1 cellular context compared by ENCODE assay signal in genomic region chr15:39885099-39885777, GRCh38.
TF ChIP-seq lines count a peak whose summit lies in the region.

No MANE protein-coding gene starts in this region.

TF ChIP-seq in GM23338, 12 proteins besides CTCF, POLR2A, EP300 and RAD21 (continued from another document):
- TF ChIP-seq REST (IDR thresholded peaks at IDR 0.05; ENCODE audit: unreplicated experiment) (no peak), ZNF331 (CRISPR knock-in tag; IDR thresholded peaks at IDR 0.05; ENCODE audit: low read depth) (no peak), ZNF114 (CRISPR knock-in tag; IDR thresholded peaks at IDR 0.05) (no peak), NANOG (IDR thresholded peaks at IDR 0.05; ENCODE audit: borderline replicate concordance) (no peak), STAT1 (IDR thresholded peaks at IDR 0.05; ENCODE audit: unreplicated experiment) (no peak)
